8 cellular contexts compared by ENCODE assay signal in the genomic region with DNA sequence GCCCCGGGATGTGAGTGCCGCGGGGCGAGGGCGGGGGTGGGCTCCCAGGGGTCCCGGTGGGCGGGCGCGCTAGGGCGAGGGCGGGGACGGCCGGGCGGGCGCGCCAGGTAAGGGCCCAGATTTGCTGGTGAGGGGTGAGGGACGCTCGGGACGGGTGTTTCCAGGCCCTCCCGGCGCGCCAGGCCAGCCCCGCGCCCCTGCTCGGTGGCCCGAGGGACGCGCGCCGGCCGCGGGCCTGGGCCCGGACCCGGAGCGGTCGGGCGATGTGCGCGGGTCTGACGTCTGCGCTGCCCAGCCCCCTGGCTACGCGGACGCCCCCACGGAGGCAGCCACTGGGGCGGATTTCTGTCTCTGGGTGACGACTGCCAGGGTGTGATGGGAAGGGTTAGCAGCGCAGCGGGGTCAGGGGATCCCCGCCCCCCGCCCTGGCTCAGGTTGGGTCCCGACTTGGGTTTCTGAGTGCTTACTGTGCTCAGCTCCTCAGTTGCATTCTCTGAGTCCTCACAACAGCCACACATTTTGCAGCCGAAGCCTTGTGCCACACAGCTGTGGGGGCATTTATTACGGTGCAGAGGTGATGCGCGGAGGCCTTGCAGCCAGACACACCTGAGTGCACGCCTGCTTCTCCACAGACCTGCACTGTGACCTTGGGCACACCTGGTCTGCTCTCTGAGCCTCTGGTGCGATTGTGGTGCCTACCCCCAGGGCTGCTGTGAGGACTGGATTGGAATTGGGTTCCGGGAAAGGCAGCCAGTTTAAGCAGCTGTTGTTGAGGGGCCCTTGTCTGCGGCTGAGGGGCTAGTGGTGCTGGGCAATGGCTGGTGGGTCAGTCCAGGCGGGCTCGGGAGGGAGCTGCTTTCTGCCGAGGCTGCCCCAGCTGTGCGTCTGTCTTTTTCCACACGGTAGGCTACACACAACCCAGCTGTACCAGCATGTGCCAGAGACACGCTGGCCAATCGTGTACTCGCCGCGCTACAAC. TPM values are rescaled to one million over a fixed set of nuclear protein-coding genes. Genes with fewer than 3 reads are reported as not detected.
DNase-seq lines count a peak whose midpoint lies in the region; TF ChIP-seq lines count a peak whose summit lies in the region.

No MANE protein-coding gene starts in this region.

- H3K27me3 ChIP-seq in right atrium auricular region: no peaks in the 10 kb centered on the region

- peak; percentile 79 for DNase-seq in activated effector memory CD4-positive, alpha-beta T cell treated with anti-CD3 and anti-CD28 coated beads, Interleukin-2, amount 50 U/mL, for 16 hours
- no peak for DNase-seq in activated effector memory CD4-positive, alpha-beta T cell treated with Interleukin-2 at 50 U/mL for 16 hours
- peak; percentile 61 for DNase-seq in activated naive CD8-positive, alpha-beta T cell treated with anti-CD3 and anti-CD28 coated beads for 36 hours
- DNase-seq in right atrium auricular region (ENCODE audit: low spot score) (no peak), putamen (ENCODE audit: low spot score) (peak; percentile 69), pons (ENCODE audit: low spot score) (no peak), HuH-7.5 (ENCODE audit: low spot score) (no peak)

- H3K4me1 ChIP-seq in right atrium auricular region: peaks cover 0 to 39% of the 10 kb centered on the region in 2 donors

- H3K9me3 ChIP-seq in right atrium auricular region: no peaks in the 10 kb centered on the region

- H3K4me1 Mint-ChIP-seq in IgD-negative memory B cell: peaks cover 0 to 6% (median 3%) of the 10 kb centered on the region in 3 donors
- peaks cover 33% of the 10 kb centered on the region for H3K4me1 Mint-ChIP-seq in activated naive CD8-positive, alpha-beta T cell treated with anti-CD3 and anti-CD28 coated beads for 36 hours

- H3K27ac Mint-ChIP-seq in IgD-negative memory B cell: peak overlapping the region in 1 of 3 donors; percentile 23
- no peak overlapping the region for H3K27ac Mint-ChIP-seq in activated naive CD8-positive, alpha-beta T cell treated with anti-CD3 and anti-CD28 coated beads for 36 hours

- peak overlapping the region; percentile 72 to 75 for H3K4me3 ChIP-seq in right atrium auricular region

- no peaks in the 10 kb centered on the region for H3K36me3 Mint-ChIP-seq in IgD-negative memory B cell
- H3K36me3 Mint-ChIP-seq in activated naive CD8-positive, alpha-beta T cell treated with anti-CD3 and anti-CD28 coated beads for 36 hours: no peaks in the 10 kb centered on the region

- peak overlapping the region; percentile 87 to 98 (median 94) for H3K4me3 Mint-ChIP-seq in IgD-negative memory B cell
- H3K4me3 Mint-ChIP-seq in activated naive CD8-positive, alpha-beta T cell treated with anti-CD3 and anti-CD28 coated beads for 36 hours: peak overlapping the region; percentile 73

- no peaks in the 10 kb centered on the region for H3K27me3 Mint-ChIP-seq in IgD-negative memory B cell
- no peaks in the 10 kb centered on the region for H3K27me3 Mint-ChIP-seq in activated naive CD8-positive, alpha-beta T cell treated with anti-CD3 and anti-CD28 coated beads for 36 hours

- no peaks in the 10 kb centered on the region for H3K9me3 Mint-ChIP-seq in IgD-negative memory B cell
- H3K9me3 Mint-ChIP-seq in activated naive CD8-positive, alpha-beta T cell treated with anti-CD3 and anti-CD28 coated beads for 36 hours: no peaks in the 10 kb centered on the region

- H3K36me3 ChIP-seq in right atrium auricular region: no peaks in the 10 kb centered on the region

- TF ChIP-seq CTCF in right atrium auricular region (IDR thresholded peaks at IDR 0.05): no peak

- peak overlapping the region; percentile 68 to 96 for H3K27ac ChIP-seq in right atrium auricular region

RNA-seq across cellular contexts. Expression of gene HDAC11, which starts 0.5 kb away (rescaled TPM):
- polyA plus RNA-seq in IgD-negative memory B cell: 1.3 TPM
- total RNA-seq in activated naive CD8-positive, alpha-beta T cell treated with anti-CD3 and anti-CD28 coated beads for 36 hours: 1 to 10 TPM; 1.6 to 2.7 TPM
- 10 to 100 TPM; 30.6 to 30.7 TPM for total RNA-seq in right atrium auricular region

Comparison
In these comparisons a context has a peak if more than half of its experiments do, and no peak if none do; other contexts are left out.
1. DNase-seq: peak in activated effector memory CD4-positive, alpha-beta T cell treated with anti-CD3 and anti-CD28 coated beads, Interleukin-2, amount 50 U/mL, for 16 hours (single experiment), activated naive CD8-positive, alpha-beta T cell treated with anti-CD3 and anti-CD28 coated beads for 36 hours (single experiment) and putamen (single experiment); none in activated effector memory CD4-positive, alpha-beta T cell treated with Interleukin-2 at 50 U/mL for 16 hours (single experiment), right atrium auricular region (single experiment), pons (single experiment) and HuH-7.5 (single experiment).
2. RNA of gene HDAC11, which starts 0.5 kb away (total RNA-seq): 30.6 to 30.7 TPM in right atrium auricular region; 1.6 to 2.7 TPM in activated naive CD8-positive, alpha-beta T cell treated with anti-CD3 and anti-CD28 coated beads for 36 hours; every median in the first group is over 4 times any median in the second.